ENCODE assay signal across 22 cellular contexts in genomic region chr1:158714754-158715153, GRCh38. TPM values are rescaled to one million over a fixed set of nuclear protein-coding genes. Genes with fewer than 3 reads are reported as not detected.
DNase-seq lines count a peak whose midpoint lies in the region; ATAC-seq and TF ChIP-seq lines count a peak whose summit lies in the region.
"Had no signal": no experiment of that assay in that cellular context is flagged by ENCODE, and none has a peak within 500 bp of the region (broad histone marks: within the 10 kb centered on the region; RNA-seq: fewer than 3 reads in every experiment).

No MANE protein-coding gene starts in this region.

- no peak overlapping the region for H3K4me3 Mint-ChIP-seq in GM23338
- no peak overlapping the region for H3K4me3 Mint-ChIP-seq in WTC11
- H3K4me3 Mint-ChIP-seq in endodermal cell: no peak overlapping the region
- H3K4me3 Mint-ChIP-seq: CD4-positive, alpha-beta memory T cell; HFFc6 had no signal

- H3K36me3 Mint-ChIP-seq in GM23338 (ENCODE audit: low read depth) (no peaks in the 10 kb centered on the region), WTC11 (no peaks in the 10 kb centered on the region), endodermal cell (ENCODE audit: low read depth) (no peaks in the 10 kb centered on the region)
- H3K36me3 Mint-ChIP-seq: CD4-positive, alpha-beta memory T cell had no signal

- 78% methylated on average over 1 of the region's 1 CpG; no CpG with 5 or more reads in 1 of the 2 experiments for WGBS in endodermal cell (ENCODE audit: insufficient coverage in 1 of 2, insufficient read length in 1 of 2), 2 experiments

- no peaks in the 10 kb centered on the region for H3K4me1 ChIP-seq in GM23338 (ENCODE audit: insufficient read depth)
- H3K4me1 ChIP-seq in endodermal cell (ENCODE audit: control insufficient read depth, insufficient read depth, low read length): no peaks in the 10 kb centered on the region
- H3K4me1 ChIP-seq: HAP-1 had no signal

- DNase-seq in GM23338 (ENCODE audit: low spot score): peak; percentile 9
- no peak for DNase-seq in WTC11 (ENCODE audit: low spot score)
- no peak for DNase-seq in endodermal cell
- DNase-seq in effector CD8-positive, alpha-beta T cell (lab: John Stamatoyannopoulos, UW): no peak
- no peak for DNase-seq in occipital lobe (lab: John Stamatoyannopoulos, UW)
- DNase-seq: C1 segment of cervical spinal cord; Calu3; CD4-positive, alpha-beta memory T cell; COR-L47; DMS53; DMS79 treated with DMSO at 0.1 percent for 48 hours; GF-D8; GM23248; HFFc6 had no signal

- H3K27ac Mint-ChIP-seq in GM23338: no peak overlapping the region
- H3K27ac Mint-ChIP-seq in WTC11: no peak overlapping the region
- H3K27ac Mint-ChIP-seq in endodermal cell: no peak overlapping the region
- H3K27ac Mint-ChIP-seq: CD4-positive, alpha-beta memory T cell; HFFc6 had no signal

- H3K9me3 Mint-ChIP-seq in GM23338 (no peaks in the 10 kb centered on the region), WTC11 (no peaks in the 10 kb centered on the region), endodermal cell (no peaks in the 10 kb centered on the region)
- H3K9me3 Mint-ChIP-seq: CD4-positive, alpha-beta memory T cell had no signal

- no peaks in the 10 kb centered on the region for H3K36me3 ChIP-seq in GM23338 (ENCODE audit: insufficient read depth)
- no peaks in the 10 kb centered on the region for H3K36me3 ChIP-seq in endodermal cell (ENCODE audit: control insufficient read depth, insufficient read depth, low read length)
- H3K36me3 ChIP-seq: HAP-1 had no signal

- POLR2A ChIA-PET in WTC11 (lab: Charles Lee): no interaction called here

- H3K4me2 ChIP-seq in GM23338: no peak overlapping the region

- no peak overlapping the region for H2AFZ ChIP-seq in GM23338
- H2AFZ ChIP-seq: GM23248 had no signal

- TF ChIP-seq CTCF in GM23338 (conservative IDR thresholded peaks at IDR 0.05; ENCODE audit: low read depth in 2 of 2): no peak
- no peak for TF ChIP-seq CTCF in WTC11 (IDR thresholded peaks at IDR 0.05)
- TF ChIP-seq CTCF in endodermal cell (conservative IDR thresholded peaks at IDR 0.05): peak; percentile 40

- no peaks in the 10 kb centered on the region for H4K20me1 ChIP-seq in GM23338 (replicated peaks; ENCODE audit: insufficient read depth)

- no peak overlapping the region for H3K9ac ChIP-seq in endodermal cell (ENCODE audit: extremely low read depth, low read length, poor library complexity, severe bottlenecking)
- H3K9ac ChIP-seq: GM23248 had no signal

- ATAC-seq in GM23338 (peak; percentile 59), WTC11 (peak; percentile 60; the same call in 1 of the 2 replicates), GM18861 (IDR thresholded peaks at IDR 0.05; ENCODE audit: unreplicated experiment) (no peak)

- no peak overlapping the region for H3K4me3 ChIP-seq in GM23338
- H3K4me3 ChIP-seq in endodermal cell (ENCODE audit: low read length): no peak overlapping the region
- H3K4me3 ChIP-seq: GM23248, HAP-1 had no signal

- no peaks in the 10 kb centered on the region for H3K9me2 ChIP-seq in GM23338 (ENCODE audit: insufficient read depth)

- no peaks in the 10 kb centered on the region for H3K9me3 ChIP-seq in endodermal cell (ENCODE audit: control insufficient read depth, low read length)
- H3K9me3 ChIP-seq: HAP-1 had no signal

- H3K27me3 ChIP-seq in GM23338 (ENCODE audit: insufficient read depth) (no peaks in the 10 kb centered on the region), endodermal cell (ENCODE audit: control insufficient read depth, insufficient read depth, low read length, poor library complexity, severe bottlenecking) (no peaks in the 10 kb centered on the region)

- H3F3A ChIP-seq in GM23338 (replicated peaks; ENCODE audit: low read depth): no peaks in the 10 kb centered on the region

- no peaks in the 10 kb centered on the region for H3K4me1 Mint-ChIP-seq in GM23338
- no peaks in the 10 kb centered on the region for H3K4me1 Mint-ChIP-seq in WTC11
- no peaks in the 10 kb centered on the region for H3K4me1 Mint-ChIP-seq in endodermal cell
- H3K4me1 Mint-ChIP-seq: CD4-positive, alpha-beta memory T cell had no signal

- H3K27me3 Mint-ChIP-seq in GM23338 (ENCODE audit: insufficient read depth, low read depth, poor library complexity) (no peaks in the 10 kb centered on the region), WTC11 (ENCODE audit: low read depth) (no peaks in the 10 kb centered on the region), endodermal cell (ENCODE audit: insufficient read depth) (peaks cover 1% of the 10 kb centered on the region)

- H3K79me2 ChIP-seq in GM23338 (replicated peaks; ENCODE audit: insufficient read depth): no peaks in the 10 kb centered on the region

- H3K27ac ChIP-seq in GM23338 (ENCODE audit: low read depth): no peak overlapping the region
- no peak overlapping the region for H3K27ac ChIP-seq in endodermal cell (ENCODE audit: low read depth, low read length)
- H3K27ac ChIP-seq: GM23248 had no signal

- CTCF ChIA-PET in WTC11 (lab: Charles Lee): no interaction called here

TF ChIP-seq in GM23338, 12 proteins besides CTCF, POLR2A, EP300 and RAD21 (continues in another document):
- TF ChIP-seq EZH2phosphoT487 (IDR thresholded peaks at IDR 0.05; ENCODE audit: unreplicated experiment): no peak
- TF ChIP-seq ZNF114 (CRISPR knock-in tag; IDR thresholded peaks at IDR 0.05): no peak
- no peak for TF ChIP-seq NANOG (IDR thresholded peaks at IDR 0.05; ENCODE audit: borderline replicate concordance)
- no peak for TF ChIP-seq ZNF331 (CRISPR knock-in tag; IDR thresholded peaks at IDR 0.05; ENCODE audit: low read depth)
- TF ChIP-seq CREB1 (CRISPR knock-in tag; IDR thresholded peaks at IDR 0.05; ENCODE audit: low read depth): no peak
- TF ChIP-seq JUNB (IDR thresholded peaks at IDR 0.05; ENCODE audit: unreplicated experiment): no peak

TF ChIP-seq in WTC11, 78 proteins besides CTCF, POLR2A, EP300 and RAD21:
- TF ChIP-seq SMAD4 (CRISPR knock-in tag; IDR thresholded peaks at IDR 0.05) (no peak), NFE2L1 (CRISPR knock-in tag; IDR thresholded peaks at IDR 0.05) (no peak), NR2C2 (CRISPR knock-in tag; IDR thresholded peaks at IDR 0.05) (no peak), FOXP1 (CRISPR knock-in tag; IDR thresholded peaks at IDR 0.05; ENCODE audit: borderline replicate concordance) (no peak), JAZF1 (CRISPR knock-in tag; IDR thresholded peaks at IDR 0.05) (no peak)

RNA-seq across cellular contexts. Expression of gene OR6K3, which starts 5.8 kb away (rescaled TPM):
- not detected in 2 replicates for total RNA-seq in GM23338 (2014; rRNA removed; shearing (Covaris generic))
- polyA plus RNA-seq in GM23338 (2016; fragmentation: Nextera tagmentation; extraction: Ambion mirVana): not detected in 2 replicates
- total RNA-seq in WTC11 (2021) (not detected in 3 replicates), endodermal cell (not detected), occipital lobe (not detected)
- polyA plus RNA-seq in endodermal cell (2013, experiment 1 of 2): not detected
- polyA plus RNA-seq in endodermal cell (2013, experiment 2 of 2): not detected
- total RNA-seq: A172; A673; Calu3; CD4-positive, alpha-beta memory T cell; Daoy; G401; GM23248; H4; HFFc6 had no signal
- polyA plus RNA-seq: BJ; CD4-positive, alpha-beta memory T cell; GM23248 had no signal

RNA-seq across cellular contexts. Expression of gene OR6K2, which starts 14.3 kb away (rescaled TPM):
- total RNA-seq in GM23338 (2014; rRNA removed; shearing (Covaris generic)): not detected in 2 replicates
- polyA plus RNA-seq in GM23338 (2016; fragmentation: Nextera tagmentation; extraction: Ambion mirVana): not detected in 2 replicates
- total RNA-seq in WTC11 (2021): not detected in 3 replicates
- total RNA-seq in endodermal cell: not detected
- polyA plus RNA-seq in endodermal cell (2013, experiment 1 of 2): not detected
- polyA plus RNA-seq in endodermal cell (2013, experiment 2 of 2): not detected
- not detected for total RNA-seq in occipital lobe
- total RNA-seq: A172; A673; Calu3; CD4-positive, alpha-beta memory T cell; Daoy; G401; GM23248; H4; HFFc6 had no signal
- polyA plus RNA-seq: BJ; CD4-positive, alpha-beta memory T cell; GM23248 had no signal

RNA-seq across cellular contexts. Expression of gene SPTA1, which starts 28.2 kb away (rescaled TPM):
- not detected in 2 replicates for total RNA-seq in GM23338 (2014; rRNA removed; shearing (Covaris generic))
- not detected in 2 replicates for polyA plus RNA-seq in GM23338 (2016; fragmentation: Nextera tagmentation; extraction: Ambion mirVana)
- total RNA-seq in WTC11 (2021) (0.02 to 0.11 TPM (median 0.09 TPM) in 3 replicates), endodermal cell (not detected), occipital lobe (0.94 TPM)
- not detected for polyA plus RNA-seq in endodermal cell (2013, experiment 1 of 2)
- polyA plus RNA-seq in endodermal cell (2013, experiment 2 of 2): not detected
- total RNA-seq: A172; A673; CD4-positive, alpha-beta memory T cell; G401; GM23248; HFFc6 had no signal
- polyA plus RNA-seq: BJ; CD4-positive, alpha-beta memory T cell; GM23248 had no signal

RNA-seq across cellular contexts. Expression of gene OR6K6, which starts 39.8 kb away (rescaled TPM):
- total RNA-seq in GM23338 (2014; rRNA removed; shearing (Covaris generic)): not detected in 2 replicates
- not detected in 2 replicates for polyA plus RNA-seq in GM23338 (2016; fragmentation: Nextera tagmentation; extraction: Ambion mirVana)
- total RNA-seq in WTC11 (2021): not detected in 3 replicates
- total RNA-seq in endodermal cell: not detected
- not detected for polyA plus RNA-seq in endodermal cell (2013, experiment 1 of 2)
- not detected for polyA plus RNA-seq in endodermal cell (2013, experiment 2 of 2)
- not detected for total RNA-seq in occipital lobe
- total RNA-seq: A172; A673; Calu3; CD4-positive, alpha-beta memory T cell; Daoy; G401; GM23248; H4; HFFc6 had no signal
- polyA plus RNA-seq: BJ; CD4-positive, alpha-beta memory T cell; GM23248 had no signal

RNA-seq across cellular contexts. Expression of gene OR6N1, which starts 57.2 kb away (rescaled TPM):
- total RNA-seq in GM23338 (2014; rRNA removed; shearing (Covaris generic)): not detected in 2 replicates
- not detected in 2 replicates for polyA plus RNA-seq in GM23338 (2016; fragmentation: Nextera tagmentation; extraction: Ambion mirVana)
- not detected in 3 replicates for total RNA-seq in WTC11 (2021)
- not detected for total RNA-seq in endodermal cell
- polyA plus RNA-seq in endodermal cell (2013, experiment 1 of 2): not detected
- not detected for polyA plus RNA-seq in endodermal cell (2013, experiment 2 of 2)
- not detected for total RNA-seq in occipital lobe
- total RNA-seq: A172; A673; Calu3; CD4-positive, alpha-beta memory T cell; Daoy; G401; GM23248; H4; HFFc6 had no signal
- polyA plus RNA-seq: BJ; CD4-positive, alpha-beta memory T cell; GM23248 had no signal
